Comparison of ENCODE assay signal across 10 cellular contexts in the genomic region with DNA sequence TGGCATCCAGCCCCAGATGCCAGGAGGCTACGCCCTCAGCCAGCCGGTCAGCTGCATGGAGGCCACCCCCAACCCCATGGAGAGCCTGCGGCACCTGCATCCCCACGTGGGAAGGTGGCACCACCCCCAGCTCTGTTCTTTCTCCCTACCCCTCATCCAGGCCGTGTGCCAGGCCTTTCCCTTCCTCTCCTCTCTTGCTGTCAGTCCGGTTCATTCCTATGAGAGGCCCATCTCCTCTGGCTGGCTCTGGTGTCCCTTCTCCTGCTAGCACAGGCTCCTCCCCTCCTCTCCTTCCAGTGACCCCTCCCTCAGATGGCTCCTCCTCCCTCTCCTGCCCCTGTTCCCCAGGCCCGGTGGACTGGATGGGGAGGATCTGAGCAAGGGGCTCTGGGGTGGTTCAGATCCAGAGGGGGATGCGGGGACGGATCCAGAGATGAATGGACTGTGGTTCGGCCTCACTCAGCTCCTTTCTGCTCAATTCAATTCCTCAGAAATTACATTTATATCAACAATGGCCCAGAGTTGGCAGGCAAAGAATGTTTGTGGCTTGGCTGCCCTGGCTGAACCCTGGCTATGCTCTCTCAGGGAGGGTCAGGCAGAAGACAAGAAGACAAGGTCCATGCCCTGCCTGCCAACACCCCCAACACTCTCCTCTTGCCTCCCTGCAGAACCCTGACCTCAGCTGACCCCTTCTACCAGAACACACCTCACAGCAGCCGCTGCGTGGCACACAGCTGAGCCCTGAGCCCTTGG. TPM values are rescaled to one million over a fixed set of nuclear protein-coding genes. Genes with fewer than 3 reads are reported as not detected.
DNase-seq lines count a peak whose midpoint lies in the region; ATAC-seq and TF ChIP-seq lines count a peak whose summit lies in the region.
"Had no signal": no experiment of that assay in that cellular context is flagged by ENCODE, and none has a peak within 500 bp of the region (broad histone marks: within the 10 kb centered on the region; RNA-seq: fewer than 3 reads in every experiment).

No MANE protein-coding gene starts in this region.

- DNase-seq in NCI-H2227 (lab: John Stamatoyannopoulos, UW; ENCODE audit: unreplicated experiment): peak; percentile 25
- no peak for DNase-seq in NCI-H2227 treated with DMSO at 0.1 percent for 48 hours (lab: John Stamatoyannopoulos, UW)
- DNase-seq in left lung: no peak
- no peak for DNase-seq in transverse colon
- no peak for DNase-seq in stimulated activated naive CD8-positive, alpha-beta T cell treated with anti-CD3 and anti-CD28 coated beads, Interleukin-15, amount 100 ng/mL, for 72 hours
- DNase-seq: NCI-H1436 treated with DMSO at 0.1 percent for 48 hours had no signal

- H3K27me3 ChIP-seq in left lung (no peaks in the 10 kb centered on the region), transverse colon (no peaks in the 10 kb centered on the region)

- H3K4me1 Mint-ChIP-seq in stimulated activated naive CD8-positive, alpha-beta T cell treated with anti-CD3 and anti-CD28 coated beads, Interleukin-15, amount 100 ng/mL, for 72 hours: no peaks in the 10 kb centered on the region

- no peak for TF ChIP-seq EP300 in transverse colon (IDR thresholded peaks at IDR 0.05; ENCODE audit: low read depth)

- H3K27ac ChIP-seq in cingulate gyrus (ENCODE audit: low read depth, low read length) (peak overlapping the region; percentile 72), left lung (no peak overlapping the region), transverse colon (peak overlapping the region; percentile 2 to 51 (median 28))

- peaks cover 5 to 7% of the 10 kb centered on the region in 2 donors for H3K4me1 ChIP-seq in left lung
- peaks cover 19 to 28% (median 22%) of the 10 kb centered on the region in 4 donors for H3K4me1 ChIP-seq in transverse colon

- intact Hi-C loops in left lung (cut with DNase I): no loop called here
- intact Hi-C loops in transverse colon (cut with DNase I; ENCODE audit: low total_unique reads): no loop called here

- TF ChIP-seq CTCF in left lung (IDR thresholded peaks at IDR 0.05) (no peak), transverse colon (IDR thresholded peaks at IDR 0.05) (no peak)

- in situ Hi-C loops in transverse colon (cut with MboI; ENCODE audit: low pct_ligation_motif_present in 1 of 4, low pct_unique_long_range_greater_than_20kb in 1 of 4, low sequenced_read_pairs in 3 of 4): no loop called here

- H3K4me3 ChIP-seq in left lung (no peak overlapping the region), transverse colon (no peak overlapping the region)
- H3K4me3 ChIP-seq: GM12878 had no signal

- TF ChIP-seq POLR2A in transverse colon (IDR thresholded peaks at IDR 0.05): no peak

- H3K27ac Mint-ChIP-seq in stimulated activated naive CD8-positive, alpha-beta T cell treated with anti-CD3 and anti-CD28 coated beads, Interleukin-15, amount 100 ng/mL, for 72 hours: peak overlapping the region in 1 of 2 donors; percentile 79

- WGBS in transverse colon (ENCODE audit: low coverage in 1 of 2), 2 donors: 28 to 52% methylated on average over 2 to 12 of the region's 12 CpGs

- no peaks in the 10 kb centered on the region for H3K9me3 Mint-ChIP-seq in stimulated activated naive CD8-positive, alpha-beta T cell treated with anti-CD3 and anti-CD28 coated beads, Interleukin-15, amount 100 ng/mL, for 72 hours

- H3K4me3 Mint-ChIP-seq in stimulated activated naive CD8-positive, alpha-beta T cell treated with anti-CD3 and anti-CD28 coated beads, Interleukin-15, amount 100 ng/mL, for 72 hours: no peak overlapping the region

- H3K36me3 ChIP-seq in left lung (no peaks in the 10 kb centered on the region), transverse colon (no peaks in the 10 kb centered on the region)

- no peaks in the 10 kb centered on the region for H3K27me3 Mint-ChIP-seq in stimulated activated naive CD8-positive, alpha-beta T cell treated with anti-CD3 and anti-CD28 coated beads, Interleukin-15, amount 100 ng/mL, for 72 hours

- H3K9me3 ChIP-seq in left lung (no peaks in the 10 kb centered on the region), transverse colon (no peaks in the 10 kb centered on the region)

- ATAC-seq in left lung (peak; percentile 45), GM18511 (IDR thresholded peaks at IDR 0.05; ENCODE audit: unreplicated experiment) (no peak), HG03520 (IDR thresholded peaks at IDR 0.05; ENCODE audit: unreplicated experiment) (no peak)
- ATAC-seq in stimulated activated naive CD8-positive, alpha-beta T cell treated with anti-CD3 and anti-CD28 coated beads, Interleukin-15, amount 100 ng/mL, for 72 hours: no peak
- ATAC-seq: GM12878 had no signal

RNA-seq across cellular contexts. Expression of gene LRRC10B, which starts 18.5 kb away (rescaled TPM):
- total RNA-seq in left lung: 1 to 10 TPM in 1 of 2 donors, under 1 TPM in 1; 0.29 to 5.5 TPM
- total RNA-seq in transverse colon: 1 to 10 TPM in 1 of 4 donors, under 1 TPM in 2, not detected in 1; 0.32 to 1.1 (median 0.60) TPM
- total RNA-seq: GM12878 had no signal

Comparison
In these comparisons a context has a peak if more than half of its experiments do, and no peak if none do; other contexts are left out.
1. H3K27ac ChIP-seq: peak in cingulate gyrus (single experiment) and transverse colon (4 of 4); none in left lung (0 of 2).